25 cellular contexts compared by ENCODE assay signal in genomic region chr5:177602458-177602830, GRCh38.
"Had no signal": no experiment of that assay in that cellular context is flagged by ENCODE, and none has a peak within 500 bp of the region (broad histone marks: within the 10 kb centered on the region; RNA-seq: fewer than 3 reads in every experiment).

No MANE protein-coding gene starts in this region.

- H3K36me3 Mint-ChIP-seq: activated naive CD8-positive, alpha-beta T cell had no signal

- H3K4me3 Mint-ChIP-seq: activated CD8-positive, alpha-beta T cell treated with anti-CD3 and anti-CD28 coated beads for 36 hours had no signal

- ATAC-seq: activated CD8-positive, alpha-beta T cell treated with anti-CD3 and anti-CD28 coated beads for 36 hours; activated T-cell treated with anti-CD3 and anti-CD28 coated beads, Interleukin-2, amount 50 U/mL, for 72 hours; gastroesophageal sphincter; heart left ventricle; left lung; SK-N-SH treated with all-trans-retinoic acid at 6 μM for 48 hours; stimulated activated naive CD8-positive, alpha-beta T cell treated with anti-CD3 and anti-CD28 coated beads, Interleukin-15, Interleukin-2, amounts not matched to agents 100 U/mL and 50 U/mL, for 24 hours; T-cell had no signal

- H3K27ac Mint-ChIP-seq: activated CD4-positive, alpha-beta T cell treated with anti-CD3 and anti-CD28 coated beads, Interleukin-2, amount 10 ng/mL, durations not matched to agents 24 days and 14 days; activated CD8-positive, alpha-beta T cell treated with anti-CD3 and anti-CD28 coated beads for 36 hours; activated naive CD8-positive, alpha-beta T cell; activated T-cell treated with anti-CD3 and anti-CD28 coated beads, Interleukin-2, amount 50 U/mL, for 72 hours; T-cell had no signal

- H3K27ac ChIP-seq: brain microvascular endothelial cell, gastroesophageal sphincter, heart left ventricle, left lung, neutrophil, tibial artery had no signal

- H3K27me3 Mint-ChIP-seq: activated CD4-positive, alpha-beta T cell treated with anti-CD3 and anti-CD28 coated beads, Interleukin-2, amount 10 ng/mL, durations not matched to agents 24 days and 14 days; activated CD8-positive, alpha-beta T cell treated with anti-CD3 and anti-CD28 coated beads for 36 hours; activated naive CD8-positive, alpha-beta T cell; T-cell had no signal

- H3K9me3 Mint-ChIP-seq: activated CD4-positive, alpha-beta T cell treated with anti-CD3 and anti-CD28 coated beads, Interleukin-2, amount 10 ng/mL, durations not matched to agents 24 days and 14 days; activated CD8-positive, alpha-beta T cell treated with anti-CD3 and anti-CD28 coated beads for 36 hours; activated T-cell treated with anti-CD3 and anti-CD28 coated beads, Interleukin-2, amount 50 U/mL, for 72 hours; T-cell had no signal

- DNase-seq: activated CD4-positive, alpha-beta T cell treated with anti-CD3 and anti-CD28 coated beads, Interleukin-2, amount 10 ng/mL, durations not matched to agents 24 days and 14 days; activated CD4-positive, CD25-positive, alpha-beta regulatory T cell; activated CD8-positive, alpha-beta T cell treated with anti-CD3 and anti-CD28 coated beads for 36 hours; activated gamma-delta T cell; activated T-cell treated with anti-CD3 and anti-CD28 coated beads, Interleukin-2, amount 50 U/mL, for 72 hours; anterior cingulate cortex; brain microvascular endothelial cell; effector CD4-positive, alpha-beta T cell; heart left ventricle; kidney; left lung; posterior cingulate gyrus; retina; stimulated activated CD4-positive, alpha-beta T cell treated with anti-CD3 and anti-CD28 coated beads, Interleukin-12 subunit alpha, Interleukin-12 subunit beta, amount 100 ng/mL, for 4 hours; stimulated activated CD4-positive, alpha-beta T cell treated with anti-CD3 and anti-CD28 coated beads, Interleukin-1b, Interleukin-23, amount 100 ng/mL, for 48 hours; stimulated activated CD8-positive, alpha-beta memory T cell treated with anti-CD3 and anti-CD28 coated beads, Interleukin-4, amount 100 ng/mL, for 48 hours; stimulated activated naive CD8-positive, alpha-beta T cell treated with anti-CD3 and anti-CD28 coated beads, Interleukin-15, Interleukin-2, amounts not matched to agents 100 U/mL and 50 U/mL, for 24 hours; substantia nigra; T-cell; T-helper 9 cell; tibial artery had no signal

- H3K27me3 ChIP-seq: brain microvascular endothelial cell, gastroesophageal sphincter, heart left ventricle, left lung, tibial artery had no signal

- H3K36me3 ChIP-seq: brain microvascular endothelial cell, neutrophil had no signal

- H3K9me3 ChIP-seq: gastroesophageal sphincter, heart left ventricle, left lung, neutrophil, tibial artery had no signal

- FAIRE-seq: kidney had no signal

- H3K4me3 ChIP-seq: gastroesophageal sphincter, heart left ventricle, left lung, tibial artery had no signal
